In genomic region chr2:226115832-226116200, GRCh38 we compare ENCODE assay signal across 18 cellular contexts.
DNase-seq lines count a peak whose midpoint lies in the region; FAIRE-seq and TF ChIP-seq lines count a peak whose summit lies in the region.
"Had no signal": no experiment of that assay in that cellular context is flagged by ENCODE, and none has a peak within 500 bp of the region (broad histone marks: within the 10 kb centered on the region; RNA-seq: fewer than 3 reads in every experiment).

No MANE protein-coding gene starts in this region.

- H4K20me1 ChIP-seq in H1 (replicated peaks in 1 of 2; ENCODE audit: control insufficient read depth in 1 of 2, insufficient read depth in 2 of 2, low read length in 2 of 2): no peaks in the 10 kb centered on the region

- 0 out of 4 replicates have a peak overlapping the region, but pooled peaks of 1 of the 2 experiments have one; percentile 2 for H3K4me2 ChIP-seq in H1 (ENCODE audit: insufficient read depth in 1 of 2, low read depth in 2 of 2, low read length in 2 of 2)
- no peak overlapping the region for H3K4me2 ChIP-seq in mesendoderm (ENCODE audit: low read length)

- no peak overlapping the region for H2BK5ac ChIP-seq in H1 (ENCODE audit: low read depth, low read length)
- H2BK5ac ChIP-seq in mesendoderm (ENCODE audit: low read length): no peak overlapping the region

- H3K27me3 Mint-ChIP-seq in Calu3 (ENCODE audit: unreplicated experiment) (no peaks in the 10 kb centered on the region), type B pancreatic cell (no peaks in the 10 kb centered on the region)
- H3K27me3 Mint-ChIP-seq: progenitor cell of endocrine pancreas had no signal

- no TSS peak for BruUV-seq in Calu3 (replicated peaks; lab: Mats Ljungman, UMichigan)

- H3K36me3 ChIP-seq in H1 (ENCODE audit: control insufficient read depth in 2 of 4, insufficient read depth in 4 of 4, low read length in 3 of 4) (no peaks in the 10 kb centered on the region), mesendoderm (ENCODE audit: control insufficient read depth, insufficient read depth, low read length) (no peaks in the 10 kb centered on the region)

- POLR2A ChIA-PET in H1 (lab: Charles Lee; ENCODE audit: partially characterized antibody): no interaction called here

- H3K9me3 Mint-ChIP-seq in Calu3 (ENCODE audit: low read depth, unreplicated experiment) (no peaks in the 10 kb centered on the region), type B pancreatic cell (no peaks in the 10 kb centered on the region)
- H3K9me3 Mint-ChIP-seq: activated CD4-positive, alpha-beta memory T cell treated with anti-CD3 and anti-CD28 coated beads for 36 hours; naive thymus-derived CD4-positive, alpha-beta T cell had no signal

- no peak for TF ChIP-seq EP300 in H1 (IDR thresholded peaks at IDR 0.05; ENCODE audit: borderline replicate concordance in 1 of 2, low read depth in 2 of 2, low read length in 2 of 2)

- no peak overlapping the region for H2AK5ac ChIP-seq in H1 (ENCODE audit: low read depth, low read length)
- H2AK5ac ChIP-seq in mesendoderm (ENCODE audit: low read length): no peak overlapping the region

- no peak for DNase-seq in Calu3
- DNase-seq in NCI-H226: peak; percentile 39
- no peak for DNase-seq in H1 (ENCODE audit: low read depth in 1 of 2, low spot score in 2 of 2)
- peak; percentile 16 for DNase-seq in mesendoderm
- DNase-seq in islet precursor cell: no peak
- no peak for DNase-seq in stimulated activated CD4-positive, alpha-beta T cell treated with anti-CD3 and anti-CD28 coated beads, Interleukin-2, amount 100 ng/mL, for 24 hours
- no peak for DNase-seq in activated CD4-positive, alpha-beta T cell treated with anti-CD3 and anti-CD28 coated beads, Interleukin-2, amount 50 U/mL, for 1 hour
- no peak for DNase-seq in type B pancreatic cell (ENCODE audit: extremely low spot score, unreplicated experiment)
- DNase-seq: activated CD4-positive, alpha-beta memory T cell treated with anti-CD3 and anti-CD28 coated beads for 36 hours; activated T-cell treated with anti-CD3 and anti-CD28 coated beads, Interleukin-2, amount 50 U/mL, for 48 hours; MM.1S; naive thymus-derived CD4-positive, alpha-beta T cell; NCI-H187 treated with DMSO at 0.1 percent for 48 hours; NCI-H524 treated with DMSO at 0.1 percent for 48 hours; stimulated activated naive CD4-positive, alpha-beta T cell had no signal

- H3K4ac ChIP-seq in H1 (replicated peaks; ENCODE audit: insufficient read length, low read depth, low read length) (no peak overlapping the region), mesendoderm (ENCODE audit: low read depth, low read length) (no peak overlapping the region)

- H3K23ac ChIP-seq in H1 (ENCODE audit: insufficient read length) (no peak overlapping the region), mesendoderm (ENCODE audit: low read length) (no peak overlapping the region)

- H4K5ac ChIP-seq in H1 (ENCODE audit: insufficient read length, low read depth, low read length) (no peak overlapping the region), mesendoderm (ENCODE audit: low read length) (no peak overlapping the region)

- H3K27me3 ChIP-seq in H1 (replicated peaks in 1 of 4; ENCODE audit: control insufficient read depth in 3 of 4, extremely low read depth in 1 of 4, insufficient read depth in 3 of 4, low read length in 3 of 4) (no peaks in the 10 kb centered on the region), mesendoderm (ENCODE audit: insufficient read depth, low read length, poor library complexity) (no peaks in the 10 kb centered on the region)

- H3K27ac Mint-ChIP-seq in Calu3 (ENCODE audit: unreplicated experiment) (peak overlapping the region; percentile 96), type B pancreatic cell (no peak overlapping the region)
- H3K27ac Mint-ChIP-seq: activated CD4-positive, alpha-beta memory T cell treated with anti-CD3 and anti-CD28 coated beads for 36 hours; activated naive CD8-positive, alpha-beta T cell; naive thymus-derived CD4-positive, alpha-beta T cell; progenitor cell of endocrine pancreas had no signal

- H4K91ac ChIP-seq in H1 (replicated peaks; ENCODE audit: insufficient read length, low read length): no peak overlapping the region

- H2BK20ac ChIP-seq in H1 (ENCODE audit: low read length): no peak overlapping the region

- no peak overlapping the region for H2BK12ac ChIP-seq in H1 (ENCODE audit: low read depth, low read length)

- intact Hi-C loops in Calu3 (cut with micrococcal nuclease; ENCODE audit: unreplicated experiment): loop anchor here (2.0 to 5.0 kb wide), 6 partner anchors 229 to 686 kb away; no protein-coding TSS in a partner anchor

- H2AFZ ChIP-seq in H1 (ENCODE audit: low read length): no peak overlapping the region

- TF ChIP-seq POLR2A in H1 (IDR thresholded peaks at IDR 0.05; ENCODE audit: control extremely low read depth in 1 of 2, low read depth in 2 of 2, low read length in 2 of 2): no peak

- peak overlapping the region; percentile 45 for H3K4me3 Mint-ChIP-seq in Calu3 (ENCODE audit: low read depth, unreplicated experiment)
- H3K4me3 Mint-ChIP-seq in type B pancreatic cell: no peak overlapping the region
- H3K4me3 Mint-ChIP-seq: activated CD4-positive, alpha-beta memory T cell treated with anti-CD3 and anti-CD28 coated beads for 36 hours; activated naive CD8-positive, alpha-beta T cell; naive thymus-derived CD4-positive, alpha-beta T cell had no signal

- H3K9ac ChIP-seq in H1 (replicated peaks in 1 of 4; ENCODE audit: extremely low read depth in 1 of 4, low read depth in 3 of 4, low read length in 3 of 4): no peak overlapping the region
- H3K9ac ChIP-seq in mesendoderm (ENCODE audit: low read length): no peak overlapping the region

- FAIRE-seq in H1 (lab: Jason Lieb, UNC): no peak
- FAIRE-seq: GM12878 had no signal

- H3K56ac ChIP-seq in H1 (replicated peaks; ENCODE audit: insufficient read length, low read depth, low read length) (no peak overlapping the region), mesendoderm (ENCODE audit: low read length) (no peak overlapping the region)

- no peaks in the 10 kb centered on the region for H3K9me3 ChIP-seq in H1 (ENCODE audit: insufficient read depth in 2 of 2, low read depth in 1 of 2, low read length in 1 of 2)

- H3K4me3 ChIP-seq in H1 (ENCODE audit: extremely low read depth in 1 of 4, insufficient read depth in 2 of 4, low read depth in 3 of 4, low read length in 4 of 4) (peak overlapping the region in 1 of 4 experiments; percentile 2; a peak in 1 of 8 replicates), mesendoderm (ENCODE audit: low read length) (no peak overlapping the region)
- H3K4me3 ChIP-seq: GM12878 had no signal

- H3K79me1 ChIP-seq in H1 (ENCODE audit: low read depth, low read length) (no peaks in the 10 kb centered on the region), mesendoderm (ENCODE audit: low read length) (no peaks in the 10 kb centered on the region)

- no peak overlapping the region for H3K18ac ChIP-seq in H1 (ENCODE audit: extremely low read depth, low read length)
- no peak overlapping the region for H3K18ac ChIP-seq in mesendoderm (ENCODE audit: low read length)

- H3K27ac ChIP-seq in H1 (ENCODE audit: low read depth, low read length) (no peak overlapping the region), mesendoderm (ENCODE audit: low read depth, low read length) (no peak overlapping the region)

- H4K8ac ChIP-seq in H1 (ENCODE audit: extremely low read depth, insufficient read depth, low read length) (no peak overlapping the region), mesendoderm (ENCODE audit: low read depth, low read length) (no peak overlapping the region)

- H2BK15ac ChIP-seq in H1 (ENCODE audit: low read length) (no peak overlapping the region), mesendoderm (replicated peaks; ENCODE audit: low read depth) (no peak overlapping the region)

- H3K36me3 Mint-ChIP-seq in Calu3 (ENCODE audit: insufficient read depth, unreplicated experiment) (peaks cover 5% of the 10 kb centered on the region), type B pancreatic cell (no peaks in the 10 kb centered on the region)
- H3K36me3 Mint-ChIP-seq: activated CD4-positive, alpha-beta memory T cell treated with anti-CD3 and anti-CD28 coated beads for 36 hours; activated naive CD8-positive, alpha-beta T cell; naive thymus-derived CD4-positive, alpha-beta T cell had no signal

- 65% methylated on average over 1 of the region's 1 CpG; no CpG with 5 or more reads in 1 of the 2 experiments for WGBS in H1 (ENCODE audit: extremely low coverage in 1 of 2, insufficient coverage in 1 of 2, insufficient read length in 1 of 2, insufficient replicate concordance in 2 of 2, low coverage in 1 of 2, low lambda C conversion rate in 2 of 2, missing lambda C conversion rate in 1 of 2), 2 experiments
- no CpG with 5 or more reads among the region's 1 CpG for WGBS in mesendoderm (ENCODE audit: extremely low coverage, insufficient coverage, low lambda C conversion rate)

- H3K4me1 ChIP-seq in H1 (replicated peaks in 1 of 4; ENCODE audit: control insufficient read depth in 3 of 4, insufficient read depth in 4 of 4, low read length in 3 of 4): peaks cover 0 to 4% (median 0%) of the 10 kb centered on the region in 4 experiments; a peak in 2 of 7 replicates
- H3K4me1 ChIP-seq in mesendoderm (ENCODE audit: control insufficient read depth, low read depth, low read length): no peaks in the 10 kb centered on the region

- no peak overlapping the region for H3K14ac ChIP-seq in H1 (ENCODE audit: insufficient read length)

- CTCF ChIA-PET in Calu3 (lab: Charles Lee): interaction anchor here (0.7 to 1.4 kb wide), 4 partner anchors 21 to 698 kb away, joined by 3 to 5 read pairs (median 3); no protein-coding TSS in a partner anchor
- CTCF ChIA-PET in H1 (lab: Charles Lee; ENCODE audit: partially characterized antibody): interaction anchor here (0.5 to 0.8 kb wide), 2 partner anchors 84 to 225 kb away, joined by 3 read pairs; no protein-coding TSS in a partner anchor

- H2BK120ac ChIP-seq in H1 (replicated peaks; ENCODE audit: low read depth, low read length): no peak overlapping the region
- H2BK120ac ChIP-seq in mesendoderm (ENCODE audit: low read depth, low read length): no peak overlapping the region

- TF ChIP-seq RAD21 in H1 (IDR thresholded peaks at IDR 0.05 in 1 of 2, conservative IDR thresholded peaks at IDR 0.05 in 1 of 2; ENCODE audit: low read depth in 2 of 2, low read length in 2 of 2): no peak

- no peaks in the 10 kb centered on the region for H3K79me2 ChIP-seq in H1 (ENCODE audit: control insufficient read depth in 1 of 2, insufficient read depth in 2 of 2, low read length in 2 of 2)
- no peaks in the 10 kb centered on the region for H3K79me2 ChIP-seq in mesendoderm (ENCODE audit: control insufficient read depth, insufficient read depth, low read length)

- no peaks in the 10 kb centered on the region for H3K23me2 ChIP-seq in H1 (ENCODE audit: low read depth, low read length)

- no peak for TF ChIP-seq CTCF in Calu3 (IDR thresholded peaks at IDR 0.05; ENCODE audit: unreplicated experiment)
- TF ChIP-seq CTCF in H1 (IDR thresholded peaks at IDR 0.05; ENCODE audit: control extremely low read depth in 1 of 3, insufficient read depth in 1 of 3, low read depth in 1 of 3, low read length in 3 of 3): no peak
- TF ChIP-seq CTCF in type B pancreatic cell (conservative IDR thresholded peaks at IDR 0.05): no peak

- H3K4me1 Mint-ChIP-seq in Calu3 (ENCODE audit: low read depth, unreplicated experiment): peaks cover 43% of the 10 kb centered on the region
- H3K4me1 Mint-ChIP-seq in type B pancreatic cell (ENCODE audit: unreplicated experiment): peaks cover 16% of the 10 kb centered on the region
- H3K4me1 Mint-ChIP-seq: naive thymus-derived CD4-positive, alpha-beta T cell had no signal

Comparison
In these comparisons a context has a peak if more than half of its experiments do, and no peak if none do; other contexts are left out.
1. DNase-seq: peak in NCI-H226 (single experiment) and mesendoderm (single experiment); none in Calu3 (single experiment), H1 (0 of 2), islet precursor cell (single experiment), stimulated activated CD4-positive, alpha-beta T cell treated with anti-CD3 and anti-CD28 coated beads, Interleukin-2, amount 100 ng/mL, for 24 hours (0 of 2), activated CD4-positive, alpha-beta T cell treated with anti-CD3 and anti-CD28 coated beads, Interleukin-2, amount 50 U/mL, for 1 hour (single experiment) and type B pancreatic cell (single experiment).